24 cellular contexts compared by ENCODE assay signal in the genomic region with DNA sequence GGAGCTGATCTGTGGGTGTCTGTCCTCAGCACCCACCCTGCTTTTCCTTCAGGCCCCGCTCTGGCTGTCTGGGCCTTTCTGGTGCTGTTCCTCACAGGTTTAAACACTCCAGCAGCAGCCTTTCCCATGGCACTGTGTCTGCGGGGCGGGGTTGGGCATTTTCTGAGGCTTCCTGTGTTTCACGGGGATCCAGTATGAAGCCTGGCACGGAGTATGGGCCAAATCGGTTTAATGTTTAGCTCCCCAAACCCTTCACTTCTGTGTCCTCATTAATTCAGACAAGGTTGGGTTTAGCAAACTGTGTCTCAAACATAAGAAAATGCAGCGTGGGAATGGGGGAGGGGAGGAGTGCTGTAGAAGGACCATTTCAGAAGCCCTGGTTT. TPM values are rescaled to one million over a fixed set of nuclear protein-coding genes. Genes with fewer than 3 reads are reported as not detected.
DNase-seq lines count a peak whose midpoint lies in the region; ATAC-seq, FAIRE-seq and TF ChIP-seq lines count a peak whose summit lies in the region.
"Had no signal": no experiment of that assay in that cellular context is flagged by ENCODE, and none has a peak within 500 bp of the region (broad histone marks: within the 10 kb centered on the region; RNA-seq: fewer than 3 reads in every experiment).

No MANE protein-coding gene starts in this region.

- H2AFZ ChIP-seq in mammary epithelial cell (ENCODE audit: low read depth, low read length): no peak overlapping the region

- no TSS peak for BruUV-seq in mammary epithelial cell (replicated peaks; lab: Mats Ljungman, UMichigan)

- 9 to 19% methylated on average over 7 of the region's 7 CpGs for WGBS in pancreas, 2 donors
- WGBS in mammary epithelial cell (ENCODE audit: low coverage, missing lambda C conversion rate): 94% methylated on average over 7 of the region's 7 CpGs
- 68% methylated on average over 7 of the region's 7 CpGs; no CpG with 5 or more reads in 1 of the 2 donors for WGBS in transverse colon (ENCODE audit: low coverage in 1 of 2), 2 donors

- H3K36me3 Mint-ChIP-seq in CD4-positive, alpha-beta T cell (ENCODE audit: low read depth): peaks cover 4% of the 10 kb centered on the region
- H3K36me3 Mint-ChIP-seq: type B pancreatic cell had no signal

- DNase-seq in CD4-positive, alpha-beta T cell: no peak
- DNase-seq in RWPE1 (ENCODE audit: low spot score): no peak
- DNase-seq in left lobe of liver (ENCODE audit: low spot score): no peak
- peak in 4 of 6 donors; percentile 58 to 72 (median 65) for DNase-seq in pancreas
- DNase-seq in mammary epithelial cell: no peak
- DNase-seq in coronary artery (ENCODE audit: low spot score): no peak
- no peak for DNase-seq in transverse colon
- DNase-seq: activated naive CD4-positive, alpha-beta T cell treated with anti-CD3 and anti-CD28 coated beads for 36 hours; activated T-cell treated with anti-CD3 and anti-CD28 coated beads, Interleukin-2, amount 50 U/mL, for 1 hour; glutamatergic neuron; mesendoderm; NCI-H1105; NCI-H2107; NCI-H510A treated with DMSO at 0.1 percent for 48 hours; small intestine; stimulated activated CD4-positive, alpha-beta T cell treated with anti-CD3 and anti-CD28 coated beads, Interleukin-2, amount 100 ng/mL, for 48 hours; stimulated activated naive CD8-positive, alpha-beta T cell treated with anti-CD3 and anti-CD28 coated beads, Interleukin-15, amount 100 ng/mL, for 72 hours; T-helper 9 cell had no signal

- no peak overlapping the region for H3K9ac ChIP-seq in mammary epithelial cell (ENCODE audit: insufficient read depth, low read length)

- H3K27ac ChIP-seq in CD4-positive, alpha-beta T cell (ENCODE audit: low read depth, low read length): peak overlapping the region; percentile 21
- peak overlapping the region; percentile 9; the same call in 1 of the 2 replicates for H3K27ac ChIP-seq in RWPE1
- peak overlapping the region; percentile 54 to 86 (median 72) for H3K27ac ChIP-seq in pancreas
- H3K27ac ChIP-seq in mammary epithelial cell (ENCODE audit: insufficient read depth, low read depth, low read length): no peak overlapping the region
- no peak overlapping the region for H3K27ac ChIP-seq in coronary artery
- H3K27ac ChIP-seq in transverse colon: peak overlapping the region in 1 of 4 donors; percentile 8
- H3K27ac ChIP-seq: prostate gland had no signal

- H4K20me1 ChIP-seq in mammary epithelial cell (ENCODE audit: insufficient read depth, low read length): no peaks in the 10 kb centered on the region

- peaks cover 85% of the 10 kb centered on the region for H3K4me1 Mint-ChIP-seq in CD4-positive, alpha-beta T cell (ENCODE audit: low read depth)
- H3K4me1 Mint-ChIP-seq: endodermal cell had no signal

- H3K4me1 ChIP-seq in pancreas: peaks cover 8 to 29% (median 21%) of the 10 kb centered on the region in 3 donors
- H3K4me1 ChIP-seq in mammary epithelial cell (ENCODE audit: insufficient read depth, low read length): peaks cover 7% of the 10 kb centered on the region
- peaks cover 0 to 39% (median 15%) of the 10 kb centered on the region in 4 donors for H3K4me1 ChIP-seq in transverse colon
- H3K4me1 ChIP-seq: prostate gland had no signal

- H3K27me3 Mint-ChIP-seq in CD4-positive, alpha-beta T cell: no peaks in the 10 kb centered on the region
- H3K27me3 Mint-ChIP-seq: activated CD8-positive, alpha-beta T cell treated with anti-CD3 and anti-CD28 coated beads for 36 hours; B cell; stimulated activated naive CD8-positive, alpha-beta T cell treated with anti-CD3 and anti-CD28 coated beads, Interleukin-15, amount 100 ng/mL, for 72 hours had no signal

- intact Hi-C loops in CD4-positive, alpha-beta T cell (cut with DNase I, micrococcal nuclease): no loop called here
- intact Hi-C loops in pancreas (cut with DNase I): no loop called here
- intact Hi-C loops in mammary epithelial cell (cut with micrococcal nuclease): no loop called here
- intact Hi-C loops in transverse colon (cut with DNase I; ENCODE audit: low total_unique reads): no loop called here

- no peak for TF ChIP-seq POLR2A in transverse colon (IDR thresholded peaks at IDR 0.05)

- POLR2A ChIA-PET in CD4-positive, alpha-beta T cell (lab: Charles Lee): interaction anchor here (1.7 kb wide), 1 partner anchor 16 kb away, joined by 6 read pairs; no protein-coding TSS in a partner anchor
- POLR2A ChIA-PET in RWPE1 (lab: Yijun Ruan, JAX; ENCODE audit: low non-redundant PET): no interaction called here

- no peak for TF ChIP-seq CTCF in CD4-positive, alpha-beta T cell (IDR thresholded peaks at IDR 0.05)
- TF ChIP-seq CTCF in RWPE1 (conservative IDR thresholded peaks at IDR 0.05; ENCODE audit: low read depth): no peak
- TF ChIP-seq CTCF in pancreas (IDR thresholded peaks at IDR 0.05): no peak
- TF ChIP-seq CTCF in mammary epithelial cell (conservative IDR thresholded peaks at IDR 0.05 in 1 of 2, IDR thresholded peaks at IDR 0.05 in 1 of 2; ENCODE audit: extremely low read depth in 1 of 2, insufficient read depth in 1 of 2, low read depth in 1 of 2, low read length in 2 of 2): no peak
- TF ChIP-seq CTCF in coronary artery (IDR thresholded peaks at IDR 0.05): no peak
- no peak for TF ChIP-seq CTCF in transverse colon (IDR thresholded peaks at IDR 0.05)

- H3K9me3 ChIP-seq in CD4-positive, alpha-beta T cell (ENCODE audit: control insufficient read depth, low read length): no peaks in the 10 kb centered on the region
- H3K9me3 ChIP-seq in pancreas: no peaks in the 10 kb centered on the region
- H3K9me3 ChIP-seq in mammary epithelial cell (replicated peaks; ENCODE audit: insufficient read depth, low read length): no peaks in the 10 kb centered on the region
- no peaks in the 10 kb centered on the region for H3K9me3 ChIP-seq in transverse colon
- H3K9me3 ChIP-seq: prostate gland had no signal

- H3K4me3 ChIP-seq in pancreas (no peak overlapping the region), mammary epithelial cell (replicated peaks in 1 of 3; ENCODE audit: insufficient read depth in 1 of 3, low read depth in 2 of 3, low read length in 3 of 3) (no peak overlapping the region), coronary artery (no peak overlapping the region), transverse colon (no peak overlapping the region)
- H3K4me3 ChIP-seq: prostate gland had no signal

- ATAC-seq in CD4-positive, alpha-beta T cell (ENCODE audit: poor library complexity): no peak
- ATAC-seq in left lobe of liver: peak; percentile 76
- peak; percentile 69 to 90 (median 79) for ATAC-seq in pancreas
- ATAC-seq: activated CD4-positive, CD25-positive, alpha-beta regulatory T cell treated with anti-CD3 and anti-CD28 coated beads, Interleukin-2, amount 50 U/mL, for 24 hours; stimulated activated naive CD8-positive, alpha-beta T cell treated with anti-CD3 and anti-CD28 coated beads, Interleukin-15, amount 100 ng/mL, for 72 hours had no signal

- no peaks in the 10 kb centered on the region for H3K36me3 ChIP-seq in pancreas
- H3K36me3 ChIP-seq in mammary epithelial cell (ENCODE audit: insufficient read depth, low read length): no peaks in the 10 kb centered on the region
- no peaks in the 10 kb centered on the region for H3K36me3 ChIP-seq in transverse colon
- H3K36me3 ChIP-seq: prostate gland had no signal

- no peaks in the 10 kb centered on the region for H3K9me3 Mint-ChIP-seq in CD4-positive, alpha-beta T cell
- H3K9me3 Mint-ChIP-seq: activated CD8-positive, alpha-beta T cell treated with anti-CD3 and anti-CD28 coated beads for 36 hours; activated naive CD4-positive, alpha-beta T cell treated with anti-CD3 and anti-CD28 coated beads for 36 hours; endodermal cell; stimulated activated naive CD8-positive, alpha-beta T cell treated with anti-CD3 and anti-CD28 coated beads, Interleukin-15, amount 100 ng/mL, for 72 hours; type B pancreatic cell had no signal

- no peak for FAIRE-seq in pancreas (lab: Jason Lieb, UNC)
- FAIRE-seq: small intestine had no signal

- H3K27ac Mint-ChIP-seq in CD4-positive, alpha-beta T cell: peak overlapping the region; percentile 12
- H3K27ac Mint-ChIP-seq: activated CD8-positive, alpha-beta T cell treated with anti-CD3 and anti-CD28 coated beads for 36 hours; activated naive CD4-positive, alpha-beta T cell treated with anti-CD3 and anti-CD28 coated beads for 36 hours; B cell; endodermal cell; stimulated activated naive CD8-positive, alpha-beta T cell treated with anti-CD3 and anti-CD28 coated beads, Interleukin-15, amount 100 ng/mL, for 72 hours; type B pancreatic cell had no signal

- no peak overlapping the region for H3K4me3 Mint-ChIP-seq in CD4-positive, alpha-beta T cell
- H3K4me3 Mint-ChIP-seq: activated CD8-positive, alpha-beta T cell treated with anti-CD3 and anti-CD28 coated beads for 36 hours; activated naive CD4-positive, alpha-beta T cell treated with anti-CD3 and anti-CD28 coated beads for 36 hours; B cell; endodermal cell; stimulated activated naive CD8-positive, alpha-beta T cell treated with anti-CD3 and anti-CD28 coated beads, Interleukin-15, amount 100 ng/mL, for 72 hours; type B pancreatic cell had no signal

- H3K79me2 ChIP-seq in mammary epithelial cell (ENCODE audit: insufficient read depth, low read length): peaks cover 91% of the 10 kb centered on the region

- CTCF ChIA-PET in CD4-positive, alpha-beta T cell (lab: Charles Lee): interaction anchor here (1.1 kb wide), 1 partner anchor 16 kb away, joined by 3 read pairs; no protein-coding TSS in a partner anchor
- CTCF ChIA-PET in RWPE1 (lab: Yijun Ruan, JAX): no interaction called here
- CTCF ChIA-PET in mammary epithelial cell (lab: Charles Lee; ENCODE audit: low non-redundant PET): no interaction called here

- dilution Hi-C loops in mammary epithelial cell (cut with HindIII; ENCODE audit: low sequenced_read_pairs): no loop called here

- no peak for TF ChIP-seq EP300 in transverse colon (IDR thresholded peaks at IDR 0.05; ENCODE audit: low read depth)

- no peaks in the 10 kb centered on the region for H3K27me3 ChIP-seq in CD4-positive, alpha-beta T cell (ENCODE audit: control insufficient read depth, insufficient read depth, low read length)
- H3K27me3 ChIP-seq in pancreas: no peaks in the 10 kb centered on the region
- no peaks in the 10 kb centered on the region for H3K27me3 ChIP-seq in mammary epithelial cell (ENCODE audit: insufficient read depth, low read length)
- H3K27me3 ChIP-seq in transverse colon: no peaks in the 10 kb centered on the region

- in situ Hi-C loops in mammary epithelial cell (cut with MboI; ENCODE audit: low sequenced_read_pairs in 2 of 2) (no loop called here), transverse colon (cut with MboI; ENCODE audit: low pct_ligation_motif_present in 1 of 4, low pct_unique_long_range_greater_than_20kb in 1 of 4, low sequenced_read_pairs in 3 of 4) (no loop called here)

- no peak overlapping the region for H3K4me2 ChIP-seq in mammary epithelial cell (ENCODE audit: insufficient read depth, low read depth, low read length)

RNA-seq across cellular contexts. Expression of a gene that starts 44.8 kb away (rescaled TPM):
- 10 to 100 TPM; 24.9 to 27.9 TPM for total RNA-seq in CD4-positive, alpha-beta T cell
- total RNA-seq in left lobe of liver (27.5 TPM), pancreas (10 to 100 TPM; 24.3 to 32.7 (median 26.8) TPM), mammary epithelial cell (10 to 100 TPM; 26.3 to 82.8 TPM), transverse colon (100 to 1,000 TPM in 3 of 4 donors, 10 to 100 TPM in 1; 88.9 to 221 (median 129) TPM)
- polyA plus RNA-seq in pancreas (10 to 100 TPM; 22.1 to 27.3 TPM), mammary epithelial cell (75.1 TPM)
- 56.5 TPM for polyA minus RNA-seq in mammary epithelial cell

Comparison
In these comparisons a context has a peak if more than half of its experiments do, and no peak if none do; other contexts are left out.
1. DNase-seq: peak in pancreas (4 of 6); none in CD4-positive, alpha-beta T cell (0 of 10), RWPE1 (single experiment), left lobe of liver (single experiment), mammary epithelial cell (single experiment), coronary artery (single experiment) and transverse colon (single experiment).
2. H3K27ac ChIP-seq: peak in CD4-positive, alpha-beta T cell (single experiment), RWPE1 (single experiment) and pancreas (4 of 4); none in mammary epithelial cell (single experiment) and coronary artery (0 of 2).